Comparison of ENCODE assay signal across 8 cellular contexts in genomic region chr9:86282979-86283535, GRCh38. TPM values are rescaled to one million over a fixed set of nuclear protein-coding genes. Genes with fewer than 3 reads are reported as not detected.
A peak's percentile ranks its signal among the peaks of the same experiment; 100 is the strongest.
DNase-seq lines count a peak whose midpoint lies in the region; ATAC-seq and TF ChIP-seq lines count a peak whose summit lies in the region.

No MANE protein-coding gene starts in this region.

- TF ChIP-seq EP300 in stomach (IDR thresholded peaks at IDR 0.05) = no peak

- no peak for TF ChIP-seq CTCF in HEK293 (tag by site-specific recombination; IDR thresholded peaks at IDR 0.05)
- no peak for TF ChIP-seq CTCF in mammary epithelial cell (conservative IDR thresholded peaks at IDR 0.05 in 1 of 2, IDR thresholded peaks at IDR 0.05 in 1 of 2; ENCODE audit: extremely low read depth in 1 of 2, insufficient read depth in 1 of 2, low read depth in 1 of 2, low read length in 2 of 2)
- no peak for TF ChIP-seq CTCF in stomach (IDR thresholded peaks at IDR 0.05)

- intact Hi-C loops in mammary epithelial cell (cut with micrococcal nuclease) (loop anchor here (5.0 to 10.0 kb wide), 4 partner anchors 81 to 541 kb away; partner anchors contain the start of genes AGTPBP1 and NAA35), stomach (cut with DNase I; ENCODE audit: low total_unique reads) (no loop called here)

- H3K9me3 ChIP-seq in HEK293 (ENCODE audit: control insufficient read depth, insufficient read depth, low read depth, low read length) (no peaks in the 10 kb centered on the region), mammary epithelial cell (replicated peaks; ENCODE audit: insufficient read depth, low read length) (no peaks in the 10 kb centered on the region), stomach (no peaks in the 10 kb centered on the region)

- H3K27ac ChIP-seq in HEK293 (ENCODE audit: extremely low read depth, low read depth, low read length) = no peak overlapping the region; the same call in 1 of the 2 replicates
- peak overlapping the region; percentile 88 for H3K27ac ChIP-seq in mammary epithelial cell (ENCODE audit: insufficient read depth, low read depth, low read length)
- H3K27ac ChIP-seq in stomach = peak overlapping the region; percentile 92 to 99 (median 98)

- H3K4me1 ChIP-seq in HEK293 (ENCODE audit: control insufficient read depth, insufficient read depth, low read length) (no peaks in the 10 kb centered on the region), mammary epithelial cell (ENCODE audit: insufficient read depth, low read length) (peaks cover 11% of the 10 kb centered on the region), stomach (peaks cover 21 to 44% (median 30%) of the 10 kb centered on the region in 4 donors)

- H3K9ac ChIP-seq in mammary epithelial cell (ENCODE audit: insufficient read depth, low read length) = peak overlapping the region; percentile 94

- H3K27me3 ChIP-seq in mammary epithelial cell (ENCODE audit: insufficient read depth, low read length) (no peaks in the 10 kb centered on the region), stomach (no peaks in the 10 kb centered on the region)

- H4K20me1 ChIP-seq in mammary epithelial cell (ENCODE audit: insufficient read depth, low read length) = no peaks in the 10 kb centered on the region

- dilution Hi-C loops in mammary epithelial cell (cut with HindIII; ENCODE audit: low sequenced_read_pairs) = no loop called here

- H3K4me3 ChIP-seq in HEK293 (ENCODE audit: low read depth, low read length) = peak overlapping the region; percentile 89
- peak overlapping the region; percentile 88 to 99 (median 99) for H3K4me3 ChIP-seq in mammary epithelial cell (replicated peaks in 1 of 3; ENCODE audit: insufficient read depth in 1 of 3, low read depth in 2 of 3, low read length in 3 of 3)
- H3K4me3 ChIP-seq in stomach = peak overlapping the region; percentile 66 to 95 (median 89)

- no peak for TF ChIP-seq POLR2A in stomach (IDR thresholded peaks at IDR 0.05)

- CTCF ChIA-PET in HEK293 (lab: Yijun Ruan, JAX) = no interaction called here
- CTCF ChIA-PET in mammary epithelial cell (lab: Charles Lee; ENCODE audit: low non-redundant PET) = no interaction called here

- H2AFZ ChIP-seq in mammary epithelial cell (ENCODE audit: low read depth, low read length) = peak overlapping the region; percentile 92

- peak; percentile 17 for DNase-seq in NCI-H2171 treated with DMSO at 0.1 percent for 48 hours (lab: John Stamatoyannopoulos, UW)
- no peak for DNase-seq in NCI-H2171 (lab: John Stamatoyannopoulos, UW)
- peak; percentile 68 for DNase-seq in NCI-H226
- DNase-seq in mammary epithelial cell = peak; percentile 89
- peak; percentile 82 for DNase-seq in kidney tubule cell (ENCODE audit: low spot score)
- DNase-seq in stomach = no peak

- no peak for ATAC-seq in HG02678 (IDR thresholded peaks at IDR 0.05; ENCODE audit: unreplicated experiment)

- in situ Hi-C loops in mammary epithelial cell (cut with MboI; ENCODE audit: low sequenced_read_pairs in 2 of 2) = no loop called here

- WGBS in mammary epithelial cell (ENCODE audit: low coverage, missing lambda C conversion rate) = 2% methylated on average over 12 of the region's 12 CpGs
- WGBS in stomach, 5 donors = 10 to 18% (median 15%) methylated on average over 12 of the region's 12 CpGs

- H3K36me3 ChIP-seq in HEK293 (ENCODE audit: control insufficient read depth in 2 of 2, insufficient read depth in 1 of 2, low read length in 2 of 2) (peaks cover 0 to 13% of the 10 kb centered on the region in 2 experiments; a peak in 2 of 3 replicates), mammary epithelial cell (ENCODE audit: insufficient read depth, low read length) (peaks cover 2% of the 10 kb centered on the region), stomach (peaks cover 2 to 16% (median 10%) of the 10 kb centered on the region in 4 donors)

- peaks cover 35% of the 10 kb centered on the region for H3K79me2 ChIP-seq in mammary epithelial cell (ENCODE audit: insufficient read depth, low read length)

- peak overlapping the region; percentile 85 for H3K4me2 ChIP-seq in mammary epithelial cell (ENCODE audit: insufficient read depth, low read depth, low read length)

- POLR2A ChIA-PET in HEK293 (lab: Yijun Ruan, JAX) = interaction anchor here (0.7 to 1.6 kb wide), 13 partner anchors 8 to 156 kb away, joined by 3 to 7 read pairs (median 4); no protein-coding TSS in a partner anchor

- BruUV-seq in mammary epithelial cell (replicated peaks; lab: Mats Ljungman, UMichigan) = TSS peak; percentile 77

TF ChIP-seq in HEK293, 187 proteins besides CTCF, POLR2A, EP300 and RAD21 (continues in another document):
- TF ChIP-seq ZNF223 (tag by site-specific recombination; IDR thresholded peaks at IDR 0.05) (no peak), ZNF404 (tag by site-specific recombination; IDR thresholded peaks at IDR 0.05) (no peak), GLIS2 (tag by site-specific recombination; IDR thresholded peaks at IDR 0.05) (0 out of 2 replicates have a peak, but pooled peaks have one; percentile 63), ZNF571 (tag by site-specific recombination; IDR thresholded peaks at IDR 0.05) (no peak), ZNF214 (tag by site-specific recombination; IDR thresholded peaks at IDR 0.05; ENCODE audit: borderline replicate concordance) (no peak), ZNF16 (tag by site-specific recombination; IDR thresholded peaks at IDR 0.05; ENCODE audit: low read depth) (no peak), ZNF146 (tag by site-specific recombination; IDR thresholded peaks at IDR 0.05) (no peak), ZNF677 (tag by site-specific recombination; IDR thresholded peaks at IDR 0.05) (peak; percentile 38; the same call in 1 of the 2 replicates), ZBTB21 (tag by site-specific recombination; IDR thresholded peaks at IDR 0.05) (peak; percentile 1; the same call in 1 of the 2 replicates), ZNF335 (tag by site-specific recombination; conservative IDR thresholded peaks at IDR 0.05) (no peak), ZNF626 (tag by site-specific recombination; IDR thresholded peaks at IDR 0.05) (no peak), ZNF624 (tag by site-specific recombination; IDR thresholded peaks at IDR 0.05) (no peak), ZFP41 (tag by site-specific recombination; IDR thresholded peaks at IDR 0.05; ENCODE audit: borderline replicate concordance) (no peak), ZBTB17 (tag by site-specific recombination; IDR thresholded peaks at IDR 0.05) (peak; percentile 12), ZNF324 (tag by site-specific recombination; IDR thresholded peaks at IDR 0.05) (0 out of 2 replicates have a peak, but pooled peaks have one; percentile 51), ZNF777 (tag by site-specific recombination; IDR thresholded peaks at IDR 0.05; ENCODE audit: borderline replicate concordance) (peak; percentile 2; the same call in 1 of the 2 replicates), ZNF10 (tag by site-specific recombination; IDR thresholded peaks at IDR 0.05) (no peak), ZNF76 (tag by site-specific recombination; IDR thresholded peaks at IDR 0.05; ENCODE audit: borderline replicate concordance, low read depth) (peak; percentile 45; the same call in 1 of the 2 replicates), MZF1 (tag by site-specific recombination; IDR thresholded peaks at IDR 0.05; ENCODE audit: borderline replicate concordance) (peak; percentile 95; the same call in 1 of the 2 replicates), MEIS1 (CRISPR knock-in tag; IDR thresholded peaks at IDR 0.05; ENCODE audit: borderline replicate concordance) (no peak), GLI4 (tag by site-specific recombination; IDR thresholded peaks at IDR 0.05) (no peak)
- TF ChIP-seq, protein P1, sequence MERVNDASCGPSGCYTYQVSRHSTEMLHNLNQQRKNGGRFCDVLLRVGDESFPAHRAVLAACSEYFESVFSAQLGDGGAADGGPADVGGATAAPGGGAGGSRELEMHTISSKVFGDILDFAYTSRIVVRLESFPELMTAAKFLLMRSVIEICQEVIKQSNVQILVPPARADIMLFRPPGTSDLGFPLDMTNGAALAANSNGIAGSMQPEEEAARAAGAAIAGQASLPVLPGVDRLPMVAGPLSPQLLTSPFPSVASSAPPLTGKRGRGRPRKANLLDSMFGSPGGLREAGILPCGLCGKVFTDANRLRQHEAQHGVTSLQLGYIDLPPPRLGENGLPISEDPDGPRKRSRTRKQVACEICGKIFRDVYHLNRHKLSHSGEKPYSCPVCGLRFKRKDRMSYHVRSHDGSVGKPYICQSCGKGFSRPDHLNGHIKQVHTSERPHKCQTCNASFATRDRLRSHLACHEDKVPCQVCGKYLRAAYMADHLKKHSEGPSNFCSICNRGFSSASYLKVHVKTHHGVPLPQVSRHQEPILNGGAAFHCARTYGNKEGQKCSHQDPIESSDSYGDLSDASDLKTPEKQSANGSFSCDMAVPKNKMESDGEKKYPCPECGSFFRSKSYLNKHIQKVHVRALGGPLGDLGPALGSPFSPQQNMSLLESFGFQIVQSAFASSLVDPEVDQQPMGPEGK (tag by site-specific recombination; IDR thresholded peaks at IDR 0.05) = peak; percentile 19; the same call in 1 of the 2 replicates
- TF ChIP-seq, protein P2, sequence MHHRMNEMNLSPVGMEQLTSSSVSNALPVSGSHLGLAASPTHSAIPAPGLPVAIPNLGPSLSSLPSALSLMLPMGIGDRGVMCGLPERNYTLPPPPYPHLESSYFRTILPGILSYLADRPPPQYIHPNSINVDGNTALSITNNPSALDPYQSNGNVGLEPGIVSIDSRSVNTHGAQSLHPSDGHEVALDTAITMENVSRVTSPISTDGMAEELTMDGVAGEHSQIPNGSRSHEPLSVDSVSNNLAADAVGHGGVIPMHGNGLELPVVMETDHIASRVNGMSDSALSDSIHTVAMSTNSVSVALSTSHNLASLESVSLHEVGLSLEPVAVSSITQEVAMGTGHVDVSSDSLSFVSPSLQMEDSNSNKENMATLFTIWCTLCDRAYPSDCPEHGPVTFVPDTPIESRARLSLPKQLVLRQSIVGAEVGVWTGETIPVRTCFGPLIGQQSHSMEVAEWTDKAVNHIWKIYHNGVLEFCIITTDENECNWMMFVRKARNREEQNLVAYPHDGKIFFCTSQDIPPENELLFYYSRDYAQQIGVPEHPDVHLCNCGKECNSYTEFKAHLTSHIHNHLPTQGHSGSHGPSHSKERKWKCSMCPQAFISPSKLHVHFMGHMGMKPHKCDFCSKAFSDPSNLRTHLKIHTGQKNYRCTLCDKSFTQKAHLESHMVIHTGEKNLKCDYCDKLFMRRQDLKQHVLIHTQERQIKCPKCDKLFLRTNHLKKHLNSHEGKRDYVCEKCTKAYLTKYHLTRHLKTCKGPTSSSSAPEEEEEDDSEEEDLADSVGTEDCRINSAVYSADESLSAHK (tag by site-specific recombination; IDR thresholded peaks at IDR 0.05) = no peak

RNA-seq across cellular contexts. Expression of gene ISCA1, which starts 0.7 kb away (rescaled TPM):
- total RNA-seq in mammary epithelial cell (10 to 100 TPM; 20.8 to 32.0 TPM), stomach (10 to 100 TPM in 4 of 5 donors, 1 to 10 TPM in 1; 5.8 to 80.4 (median 28.0) TPM)
- polyA plus RNA-seq in mammary epithelial cell (17.5 TPM), stomach (10 to 100 TPM; 19.0 to 45.2 (median 36.4) TPM)
- polyA minus RNA-seq in mammary epithelial cell = 7.5 TPM

RNA-seq across cellular contexts. Expression of gene C9orf153, which starts 23.6 kb away (rescaled TPM):
- under 1 TPM in 1 of 2 donors, not detected in 1; 0.33 TPM for total RNA-seq in mammary epithelial cell
- not detected for polyA plus RNA-seq in mammary epithelial cell
- not detected for polyA minus RNA-seq in mammary epithelial cell
- under 1 TPM in 1 of 5 donors, not detected in 4; 0.92 TPM for total RNA-seq in stomach
- polyA plus RNA-seq in stomach = not detected

Comparison
In these comparisons a context has a peak if more than half of its experiments do, and no peak if none do; other contexts are left out.
1. DNase-seq: peak in NCI-H2171 treated with DMSO at 0.1 percent for 48 hours (single experiment), NCI-H226 (single experiment), mammary epithelial cell (single experiment) and kidney tubule cell (single experiment); none in NCI-H2171 (single experiment) and stomach (single experiment).
2. Peak in every context shown above with its lines, with median percentiles within 50 percentile points of each other: H3K4me3 ChIP-seq.